22 cellular contexts compared by ENCODE assay signal in genomic region chr5:74360535-74361210, GRCh38.
DNase-seq lines count a peak whose midpoint lies in the region; TF ChIP-seq lines count a peak whose summit lies in the region.
"Had no signal": no experiment of that assay in that cellular context is flagged by ENCODE, and none has a peak within 500 bp of the region (broad histone marks: within the 10 kb centered on the region; RNA-seq: fewer than 3 reads in every experiment).

No MANE protein-coding gene starts in this region.

- no peaks in the 10 kb centered on the region for H3K79me2 ChIP-seq in hepatocyte

- no peak overlapping the region for H3K4me3 Mint-ChIP-seq in activated naive CD4-positive, alpha-beta T cell treated with anti-CD3 and anti-CD28 coated beads for 36 hours
- H3K4me3 Mint-ChIP-seq in Caco-2 (ENCODE audit: unreplicated experiment) (no peak overlapping the region), CD14-positive monocyte (no peak overlapping the region)
- H3K4me3 Mint-ChIP-seq: activated T-cell treated with anti-CD3 and anti-CD28 coated beads, Interleukin-2, amount 50 U/mL, for 72 hours had no signal

- 80% methylated on average over 7 of the region's 7 CpGs for WGBS in hepatocyte (ENCODE audit: low lambda C conversion rate, missing lambda C conversion rate)

- H2AFZ ChIP-seq in hepatocyte, result no peak overlapping the region

- CTCF ChIA-PET in activated naive CD4-positive, alpha-beta T cell treated with anti-CD3 and anti-CD28 coated beads for 36 hours (lab: Charles Lee), result no interaction called here
- CTCF ChIA-PET in Caco-2 (lab: Charles Lee), result no interaction called here

- H3K9me3 ChIP-seq in hepatocyte (ENCODE audit: low read depth), result no peaks in the 10 kb centered on the region
- no peaks in the 10 kb centered on the region for H3K9me3 ChIP-seq in Caco-2
- H3K9me3 ChIP-seq: BLaER1, esophagus squamous epithelium, upper lobe of right lung had no signal

- H3K9me3 Mint-ChIP-seq in activated naive CD4-positive, alpha-beta T cell treated with anti-CD3 and anti-CD28 coated beads for 36 hours, result no peaks in the 10 kb centered on the region
- H3K9me3 Mint-ChIP-seq in Caco-2 (ENCODE audit: unreplicated experiment), result no peaks in the 10 kb centered on the region
- H3K9me3 Mint-ChIP-seq in CD14-positive monocyte, result peaks cover 0 to 4% (median 0%) of the 10 kb centered on the region in 7 donors

- H3K36me3 ChIP-seq in hepatocyte (replicated peaks; ENCODE audit: insufficient read depth, low read depth) (no peaks in the 10 kb centered on the region), Caco-2 (ENCODE audit: control insufficient read depth, insufficient read depth, low read length) (no peaks in the 10 kb centered on the region)
- H3K36me3 ChIP-seq: BLaER1, esophagus squamous epithelium, upper lobe of right lung had no signal

- H3K27ac ChIP-seq in hepatocyte, result peak overlapping the region; percentile 50
- H3K27ac ChIP-seq: BLaER1, esophagus squamous epithelium, upper lobe of right lung had no signal

- H3K27me3 Mint-ChIP-seq in activated naive CD4-positive, alpha-beta T cell treated with anti-CD3 and anti-CD28 coated beads for 36 hours (ENCODE audit: low read depth), result peaks cover 3% of the 10 kb centered on the region
- H3K27me3 Mint-ChIP-seq in Caco-2 (ENCODE audit: insufficient read depth, unreplicated experiment) (no peaks in the 10 kb centered on the region), CD14-positive monocyte (ENCODE audit: low read depth in 3 of 3) (peaks cover 1 to 2% (median 2%) of the 10 kb centered on the region in 3 donors)

- peak; percentile 27 for DNase-seq in AG10803 (ENCODE audit: low read depth)
- peak; percentile 16 for DNase-seq in H4 (ENCODE audit: low spot score)
- DNase-seq in astrocyte of the hippocampus (ENCODE audit: low read depth, low spot score), result peak; percentile 85
- no peak for DNase-seq in hepatocyte (ENCODE audit: low spot score)
- DNase-seq in activated naive CD4-positive, alpha-beta T cell treated with anti-CD3 and anti-CD28 coated beads for 36 hours, result no peak
- DNase-seq in Caco-2, result no peak
- no peak for DNase-seq in CD14-positive monocyte (ENCODE audit: low spot score)
- no peak for DNase-seq in stimulated activated CD4-positive, alpha-beta T cell treated with anti-CD3 and anti-CD28 coated beads, Interleukin-15, amount 100 ng/mL, for 24 hours
- DNase-seq: activated CD4-positive, alpha-beta T cell treated with anti-CD3 and anti-CD28 coated beads, Interleukin-2, amount 50 U/mL, for 4 hours; activated naive CD4-positive, alpha-beta T cell treated with Interleukin-2 at 50 U/mL for 16 hours; activated T-cell treated with anti-CD3 and anti-CD28 coated beads, Interleukin-2, amount 50 U/mL, for 72 hours; cortex of kidney; esophagus squamous epithelium; GOT3; hypothalamus; NCI-H1092; NCI-H187 treated with DMSO at 0.1 percent for 48 hours; NCI-H69; nucleus accumbens; T-helper 1 cell; upper lobe of right lung had no signal

- H3K27ac Mint-ChIP-seq in activated naive CD4-positive, alpha-beta T cell treated with anti-CD3 and anti-CD28 coated beads for 36 hours, result no peak overlapping the region
- no peak overlapping the region for H3K27ac Mint-ChIP-seq in Caco-2 (ENCODE audit: unreplicated experiment)
- no peak overlapping the region for H3K27ac Mint-ChIP-seq in CD14-positive monocyte
- H3K27ac Mint-ChIP-seq: activated T-cell treated with anti-CD3 and anti-CD28 coated beads, Interleukin-2, amount 50 U/mL, for 72 hours had no signal

- POLR2A ChIA-PET in Caco-2 (lab: Charles Lee), result interaction anchor here (0.6 kb wide), 1 partner anchor 280 kb away, joined by 3 read pairs; the partner anchor contains the start of gene ENC1

- intact Hi-C loops in activated naive CD4-positive, alpha-beta T cell treated with anti-CD3 and anti-CD28 coated beads for 36 hours (cut with micrococcal nuclease), result no loop called here
- intact Hi-C loops in Caco-2 (cut with micrococcal nuclease; ENCODE audit: unreplicated experiment) (no loop called here), CD14-positive monocyte (cut with micrococcal nuclease) (no loop called here)

- H3K4me2 ChIP-seq in hepatocyte, result no peak overlapping the region
- H3K4me2 ChIP-seq: BLaER1 had no signal

- no peaks in the 10 kb centered on the region for H3K4me1 ChIP-seq in hepatocyte (ENCODE audit: insufficient read depth)
- peaks cover 13% of the 10 kb centered on the region; the same call in 1 of the 2 replicates for H3K4me1 ChIP-seq in Caco-2
- H3K4me1 ChIP-seq: esophagus squamous epithelium, upper lobe of right lung had no signal

- H3K36me3 Mint-ChIP-seq in activated naive CD4-positive, alpha-beta T cell treated with anti-CD3 and anti-CD28 coated beads for 36 hours (ENCODE audit: low read depth), result no peaks in the 10 kb centered on the region
- H3K36me3 Mint-ChIP-seq in Caco-2 (ENCODE audit: insufficient read depth, unreplicated experiment) (no peaks in the 10 kb centered on the region), CD14-positive monocyte (no peaks in the 10 kb centered on the region)

- H3K27me3 ChIP-seq in hepatocyte (no peaks in the 10 kb centered on the region), Caco-2 (replicated peaks; ENCODE audit: control insufficient read depth, insufficient read depth, low read length) (no peaks in the 10 kb centered on the region)
- H3K27me3 ChIP-seq: BLaER1, esophagus squamous epithelium, upper lobe of right lung had no signal

- H4K20me1 ChIP-seq in hepatocyte (ENCODE audit: insufficient read depth, poor library complexity, severe bottlenecking), result no peaks in the 10 kb centered on the region
- H4K20me1 ChIP-seq: BLaER1 had no signal

- no TSS peak for BruUV-seq in Caco-2 (replicated peaks; lab: Mats Ljungman, UMichigan)

- no peak for TF ChIP-seq CTCF in AG10803 (conservative IDR thresholded peaks at IDR 0.05; ENCODE audit: low read length)
- no peak for TF ChIP-seq CTCF in hepatocyte (IDR thresholded peaks at IDR 0.05; ENCODE audit: poor library complexity)
- TF ChIP-seq CTCF in Caco-2 (IDR thresholded peaks at IDR 0.05; ENCODE audit: insufficient read depth in 1 of 2, low read depth in 1 of 2, low read length in 1 of 2, severe bottlenecking in 1 of 2, unreplicated experiment in 1 of 2), result no peak
- TF ChIP-seq CTCF in CD14-positive monocyte (IDR thresholded peaks at IDR 0.05), result no peak

- no peaks in the 10 kb centered on the region for H3K9me2 ChIP-seq in hepatocyte (replicated peaks; ENCODE audit: insufficient read depth)

- no peaks in the 10 kb centered on the region for H3K4me1 Mint-ChIP-seq in activated naive CD4-positive, alpha-beta T cell treated with anti-CD3 and anti-CD28 coated beads for 36 hours (ENCODE audit: low read depth)
- H3K4me1 Mint-ChIP-seq in Caco-2 (ENCODE audit: low read depth, unreplicated experiment) (peaks cover 10% of the 10 kb centered on the region), CD14-positive monocyte (peaks cover 5% of the 10 kb centered on the region)

- no peak overlapping the region for H3K4me3 ChIP-seq in AG10803 (ENCODE audit: low read length)
- no peak overlapping the region for H3K4me3 ChIP-seq in hepatocyte
- H3K4me3 ChIP-seq in Caco-2 (ENCODE audit: low read depth, low read length), result no peak overlapping the region
- H3K4me3 ChIP-seq: BLaER1, esophagus squamous epithelium, upper lobe of right lung had no signal

Comparison
In these comparisons a context has a peak if more than half of its experiments do, and no peak if none do; other contexts are left out.
1. DNase-seq: peak in AG10803 (single experiment), H4 (single experiment) and astrocyte of the hippocampus (single experiment); none in hepatocyte (single experiment), activated naive CD4-positive, alpha-beta T cell treated with anti-CD3 and anti-CD28 coated beads for 36 hours (single experiment), Caco-2 (0 of 2), CD14-positive monocyte (single experiment) and stimulated activated CD4-positive, alpha-beta T cell treated with anti-CD3 and anti-CD28 coated beads, Interleukin-15, amount 100 ng/mL, for 24 hours (single experiment).